Comparison of ENCODE assay signal across 31 cellular contexts in genomic region chr9:32072568-32072967, GRCh38.
"Had no signal": no experiment of that assay in that cellular context is flagged by ENCODE, and none has a peak within 500 bp of the region (broad histone marks: within the 10 kb centered on the region; RNA-seq: fewer than 3 reads in every experiment).

No MANE protein-coding gene starts in this region.

- H3K9me3 ChIP-seq: neutrophil, ovary, psoas muscle, right lobe of liver, suprapubic skin, testis, tibial artery, transverse colon, upper lobe of right lung, uterus had no signal

- DNase-seq: naive B cell; naive thymus-derived CD8-positive, alpha-beta T cell; nephron progenitor cell; nucleus accumbens; ovary; posterior cingulate gyrus; psoas muscle; right cardiac atrium; right lobe of liver; spleen; stimulated activated CD4-positive, alpha-beta T cell treated with anti-CD3 and anti-CD28 coated beads, Interleukin-12 subunit alpha, Interleukin-12 subunit beta, amount 100 ng/mL, for 4 hours; stimulated activated CD4-positive, alpha-beta T cell treated with anti-CD3 and anti-CD28 coated beads, Interleukin-1b, Interleukin-23, amount 100 ng/mL, for 48 hours; stimulated activated CD4-positive, alpha-beta T cell treated with anti-CD3 and anti-CD28 coated beads, Interleukin-4, amount 100 ng/mL, for 1 hour; stimulated activated CD4-positive, alpha-beta T cell treated with anti-CD3 and anti-CD28 coated beads, Interleukin-4, amount 100 ng/mL, for 4 hours; stimulated activated CD8-positive, alpha-beta memory T cell treated with anti-CD3 and anti-CD28 coated beads, Interleukin-4, amount 100 ng/mL, for 48 hours; stimulated activated naive CD4-positive, alpha-beta T cell; stimulated activated naive CD8-positive, alpha-beta T cell treated with anti-CD3 and anti-CD28 coated beads, Interleukin-15, amount 100 ng/mL, for 72 hours; stimulated activated naive CD8-positive, alpha-beta T cell treated with anti-CD3 and anti-CD28 coated beads, Interleukin-15, Interleukin-2, amounts not matched to agents 100 U/mL and 50 U/mL, for 24 hours; substantia nigra; testis; tibial artery; transverse colon; upper lobe of right lung; uterus had no signal

- H3K36me3 ChIP-seq: neutrophil, ovary, right lobe of liver, spleen, suprapubic skin, tibial artery, transverse colon, upper lobe of right lung, uterus had no signal

- H3K79me2 ChIP-seq: parathyroid adenoma had no signal

- ATAC-seq: naive thymus-derived CD8-positive, alpha-beta T cell; natural killer cell treated with Interleukin-12 subunit alpha and Interleukin-12 subunit beta and Interleukin-15 and Interleukin-18, amount 100 ng/mL, for 72 hours; psoas muscle; right cardiac atrium; right lobe of liver; stimulated activated memory B cell treated with anti-CD40 and anti-IgM and Interleukin-4, amounts not matched to agents 10 μg/mL and 1 μg/mL and 100 μg/mL, for 72 hours; stimulated activated naive CD8-positive, alpha-beta T cell treated with anti-CD3 and anti-CD28 coated beads, Interleukin-15, amount 100 ng/mL, for 72 hours; stimulated activated naive CD8-positive, alpha-beta T cell treated with anti-CD3 and anti-CD28 coated beads, Interleukin-15, Interleukin-2, amounts not matched to agents 100 U/mL and 50 U/mL, for 24 hours; upper lobe of right lung had no signal

- H3K4me3 ChIP-seq: ovary, psoas muscle, right lobe of liver, skin epidermis, smooth muscle cell, spleen, suprapubic skin, testis, tibial artery, transverse colon, upper lobe of right lung, uterus had no signal

- H3K27ac ChIP-seq: neutrophil, ovary, parathyroid adenoma, psoas muscle, right lobe of liver, skin epidermis, spleen, suprapubic skin, testis, tibial artery, transverse colon, upper lobe of right lung, uterus had no signal

- H3K4me1 ChIP-seq: parathyroid adenoma, psoas muscle, right lobe of liver, spleen, suprapubic skin, testis, tibial artery, transverse colon, upper lobe of right lung, uterus had no signal

- H3K4me2 ChIP-seq: smooth muscle cell had no signal

- H2AFZ ChIP-seq: parathyroid adenoma had no signal

- H3K27me3 ChIP-seq: neutrophil, ovary, right lobe of liver, spleen, suprapubic skin, testis, tibial artery, transverse colon, upper lobe of right lung, uterus had no signal

- H3K9ac ChIP-seq: parathyroid adenoma had no signal
